In genomic region chr10:121598261-121599249, GRCh38 we compare ENCODE assay signal across 8 cellular contexts. TPM values are rescaled to one million over a fixed set of nuclear protein-coding genes. Genes with fewer than 3 reads are reported as not detected.
DNase-seq lines count a peak whose midpoint lies in the region; ATAC-seq, FAIRE-seq and TF ChIP-seq lines count a peak whose summit lies in the region.

Gene FGFR2, minus strand, starts transcription at chr10:121598444. Its CDS starts 4,627 bp downstream, at chr10:121593817.

- peaks cover 5% of the 10 kb centered on the region for H3K4me1 ChIP-seq in endothelial cell of umbilical vein (ENCODE audit: control insufficient read depth, extremely low read depth, insufficient read depth, low read length)

- TF ChIP-seq POLR2A in endothelial cell of umbilical vein (IDR thresholded peaks at IDR 0.05; ENCODE audit: low read depth, low read length), result no peak

- no peak within 1 kb of the TSS for H3K27ac ChIP-seq in SK-N-MC
- H3K27ac ChIP-seq in endothelial cell of umbilical vein (ENCODE audit: insufficient read depth, low read depth, low read length), result no peak within 1 kb of the TSS
- H3K27ac ChIP-seq in substantia nigra (ENCODE audit: low read depth, low read length, poor library complexity, severe bottlenecking), result peak within 1 kb of the TSS; percentile 95

- peak; percentile 63 for FAIRE-seq in endothelial cell of umbilical vein (lab: Jason Lieb, UNC)

- H3K79me2 ChIP-seq in endothelial cell of umbilical vein (ENCODE audit: control insufficient read depth, insufficient read depth, low read length), result no peaks in the 10 kb centered on the region

- peak within 1 kb of the TSS; percentile 87 for H2AFZ ChIP-seq in endothelial cell of umbilical vein (ENCODE audit: low read depth, low read length)

- DNase-seq in COR-L47 (lab: John Stamatoyannopoulos, UW) (peak; percentile 18), HT-29 (ENCODE audit: low spot score) (peak; percentile 87), SK-N-MC (ENCODE audit: low read depth, low spot score) (no peak), endothelial cell of umbilical vein (ENCODE audit: low read depth, low spot score) (peak; percentile 73), medulla oblongata (ENCODE audit: extremely low spot score) (peak; percentile 88), substantia nigra (lab: John Stamatoyannopoulos, UW) (peak in 47 of 49 donors; percentile 36 to 88 (median 72))
- DNase-seq in stimulated activated naive CD4-positive, alpha-beta T cell treated with Interleukin-2 at 50 U/mL for 16 hours (lab: John Stamatoyannopoulos, UW), result no peak

- H3K4me3 ChIP-seq in SK-N-MC, result peak within 1 kb of the TSS; percentile 36; the same call in 1 of the 2 replicates
- H3K4me3 ChIP-seq in endothelial cell of umbilical vein (replicated peaks in 1 of 3; ENCODE audit: insufficient read depth in 1 of 3, low read depth in 1 of 3, low read length in 3 of 3), result peak within 1 kb of the TSS; percentile 30 to 38 (median 35)

- H3K9me3 ChIP-seq in SK-N-MC (ENCODE audit: low read depth, low read length), result no peaks in the 10 kb centered on the region
- H3K9me3 ChIP-seq in endothelial cell of umbilical vein (replicated peaks; ENCODE audit: control insufficient read depth, insufficient read depth, low read length), result no peaks in the 10 kb centered on the region

- no peaks in the 10 kb centered on the region for H4K20me1 ChIP-seq in endothelial cell of umbilical vein (replicated peaks; ENCODE audit: control insufficient read depth, extremely low read depth, insufficient read depth, low read length)

- H3K4me2 ChIP-seq in endothelial cell of umbilical vein (ENCODE audit: insufficient read depth, low read length), result peak within 1 kb of the TSS; percentile 77

- peak; percentile 87 for ATAC-seq in GM19395 (IDR thresholded peaks at IDR 0.05; ENCODE audit: unreplicated experiment)

- H3K9ac ChIP-seq in SK-N-MC (ENCODE audit: insufficient read length) (no peak within 1 kb of the TSS), endothelial cell of umbilical vein (replicated peaks; ENCODE audit: extremely low read depth, insufficient read depth, low read length) (no peak within 1 kb of the TSS)

- intact Hi-C loops in endothelial cell of umbilical vein (cut with micrococcal nuclease), result loop anchor here (1.0 to 5.0 kb wide), 2 partner anchors 136 to 289 kb away; no protein-coding TSS in a partner anchor

- dilution Hi-C loops in endothelial cell of umbilical vein (cut with MboI; ENCODE audit: extremely low pct_ligation_motif_present, low sequenced_read_pairs), result no loop called here

- CTCF ChIA-PET in endothelial cell of umbilical vein (lab: Charles Lee), result interaction anchor here (0.9 kb wide), 1 partner anchor 650 kb away, joined by 3 read pairs; no protein-coding TSS in a partner anchor

- TF ChIP-seq CTCF in endothelial cell of umbilical vein (IDR thresholded peaks at IDR 0.05; ENCODE audit: extremely low read depth in 1 of 2, insufficient read depth in 1 of 2, low read depth in 1 of 2, low read length in 2 of 2), result no peak

- H3K9me1 ChIP-seq in endothelial cell of umbilical vein (replicated peaks; ENCODE audit: control insufficient read depth, extremely low read depth, insufficient read depth, low read length), result no peaks in the 10 kb centered on the region

- POLR2A ChIA-PET in endothelial cell of umbilical vein (lab: Charles Lee), result no interaction called here

- H3K36me3 ChIP-seq in SK-N-MC (ENCODE audit: insufficient read depth, low read length), result no peaks in the 10 kb centered on the region
- H3K36me3 ChIP-seq in endothelial cell of umbilical vein (ENCODE audit: control insufficient read depth in 2 of 2, extremely low read depth in 1 of 2, insufficient read depth in 2 of 2, low read length in 2 of 2), result no peaks in the 10 kb centered on the region

- peaks cover 37 to 49% of the 10 kb centered on the region in 2 experiments for H3K27me3 ChIP-seq in endothelial cell of umbilical vein (ENCODE audit: control insufficient read depth in 2 of 2, insufficient read depth in 2 of 2, low read length in 2 of 2)

- no TSS peak for BruUV-seq in endothelial cell of umbilical vein (replicated peaks; lab: Mats Ljungman, UMichigan)

TF ChIP-seq in endothelial cell of umbilical vein, 7 proteins besides CTCF, POLR2A, EP300 and RAD21:
- TF ChIP-seq EZH2 (IDR thresholded peaks at IDR 0.05; ENCODE audit: borderline replicate concordance, low read depth, low read length, severe bottlenecking) (no peak), GATA2 (IDR thresholded peaks at IDR 0.05; ENCODE audit: insufficient read depth, insufficient read length, low read depth, low read length) (no peak), MYC (IDR thresholded peaks at IDR 0.05; ENCODE audit: low read depth, low read length) (no peak), FOS (IDR thresholded peaks at IDR 0.05; ENCODE audit: borderline replicate concordance, insufficient read depth, low read length) (no peak), JUN (IDR thresholded peaks at IDR 0.05; ENCODE audit: borderline replicate concordance, insufficient read depth, insufficient read length, low read depth) (no peak)

RNA-seq across cellular contexts. Expression of gene FGFR2, which starts in this region (rescaled TPM):
- total RNA-seq in HT-29 (2014; rRNA removed; shearing (Covaris generic)), result 29.2 and 31.9 TPM in 2 replicates
- total RNA-seq in endothelial cell of umbilical vein, result not detected in 2 replicates
- 0.06 TPM in 1 of 2 replicates, not detected in the other for polyA plus RNA-seq in endothelial cell of umbilical vein
- 0.03 TPM in 1 of 2 replicates, not detected in the other for polyA plus RNA-seq in endothelial cell of umbilical vein (2011; cell fraction: cytosol; rRNA removed)
- polyA plus RNA-seq in endothelial cell of umbilical vein (2011; cell fraction: nucleus; rRNA removed), result 0.10 and 0.14 TPM in 2 replicates
- 0.09 TPM in 1 of 2 replicates, not detected in the other for polyA plus RNA-seq in endothelial cell of umbilical vein (2012)
- 0.29 TPM in 1 of 2 replicates, not detected in the other for polyA minus RNA-seq in endothelial cell of umbilical vein
- polyA minus RNA-seq in endothelial cell of umbilical vein (2011; cell fraction: cytosol; rRNA and poly(A)+ RNA removed), result not detected
- polyA minus RNA-seq in endothelial cell of umbilical vein (2011; cell fraction: nucleus; rRNA and poly(A)+ RNA removed), result not detected in 2 replicates

Comparison
In these comparisons a context has a peak if more than half of its experiments do, and no peak if none do; other contexts are left out.
1. RNA of gene FGFR2 (total RNA-seq): 29.2 to 31.9 TPM in HT-29; not detected in endothelial cell of umbilical vein; every median in the first group is over 10 times any median in the second.
2. Peak in DNase-seq, H3K4me3 ChIP-seq and H3K4me2 ChIP-seq in endothelial cell of umbilical vein; RNA of the gene not detected or under 1 TPM.
3. DNase-seq: peak in COR-L47 (single experiment), HT-29 (single experiment), medulla oblongata (single experiment) and substantia nigra (47 of 49); none in SK-N-MC (single experiment) and stimulated activated naive CD4-positive, alpha-beta T cell treated with Interleukin-2 at 50 U/mL for 16 hours (single experiment).